ENCODE assay signal across 24 cellular contexts in the genomic region with DNA sequence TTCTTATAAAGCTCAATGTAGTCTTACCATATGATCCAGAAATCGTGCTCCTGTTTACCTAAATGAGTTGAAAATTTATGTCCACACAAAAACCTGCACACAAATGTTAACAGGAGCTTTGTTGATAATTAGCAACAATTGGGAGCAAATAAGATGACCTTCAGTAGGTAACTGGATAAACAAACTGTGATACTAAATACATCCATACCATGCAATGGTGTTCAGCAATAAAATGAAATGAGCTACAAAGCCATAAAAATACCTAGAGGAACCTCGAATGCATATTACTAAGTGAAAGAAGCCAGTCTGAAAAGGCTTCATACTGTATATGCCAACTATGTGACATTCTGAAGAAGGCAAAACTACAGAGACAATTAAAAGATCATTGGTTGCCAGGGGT.
"Had no signal": no experiment of that assay in that cellular context is flagged by ENCODE, and none has a peak within 500 bp of the region (broad histone marks: within the 10 kb centered on the region; RNA-seq: fewer than 3 reads in every experiment).

No MANE protein-coding gene starts in this region.

- H3K27ac Mint-ChIP-seq: natural killer cell; neural progenitor cell; progenitor cell of endocrine pancreas; stimulated activated effector memory CD8-positive, alpha-beta T cell treated with anti-CD3 and anti-CD28 coated beads, Interleukin-12 subunit alpha, Interleukin-12 subunit beta, amount 100 ng/mL, for 72 hours; stimulated activated naive B cell treated with anti-CD40 and anti-IgM and Interleukin-4, amounts not matched to agents 10 μg/mL and 1 μg/mL and 100 μg/mL, for 72 hours; stimulated activated naive CD8-positive, alpha-beta T cell treated with anti-CD3 and anti-CD28 coated beads, Interleukin-15, Interleukin-2, amounts not matched to agents 100 ng/mL and 50 ng/mL, for 24 hours had no signal

- H3K9me3 Mint-ChIP-seq: natural killer cell; nephron; neural progenitor cell; stimulated activated naive B cell treated with anti-CD40 and anti-IgM and Interleukin-4, amounts not matched to agents 10 μg/mL and 1 μg/mL and 100 μg/mL, for 72 hours; stimulated activated naive CD8-positive, alpha-beta T cell treated with anti-CD3 and anti-CD28 coated beads, Interleukin-15, Interleukin-2, amounts not matched to agents 100 ng/mL and 50 ng/mL, for 24 hours had no signal

- DNase-seq: natural killer cell; occipital lobe; ovary; posterior cingulate gyrus; psoas muscle; right cardiac atrium; right lobe of liver; sigmoid colon; small intestine; stimulated activated CD4-positive, alpha-beta T cell treated with anti-CD3 and anti-CD28 coated beads, Interleukin-15, amount 100 ng/mL, for 24 hours; stimulated activated CD4-positive, alpha-beta T cell treated with anti-CD3 and anti-CD28 coated beads, Interleukin-2, amount 100 ng/mL, for 24 hours; stimulated activated CD4-positive, alpha-beta T cell treated with anti-CD3 and anti-CD28 coated beads, Interleukin-2, amount 100 ng/mL, for 48 hours; stimulated activated CD4-positive, alpha-beta T cell treated with anti-CD3 and anti-CD28 coated beads, Interleukin-4, amount 100 ng/mL, for 24 hours; stimulated activated naive B cell treated with anti-CD40 and anti-IgM and Interleukin-4, amounts not matched to agents 10 μg/mL and 1 μg/mL and 100 μg/mL, for 72 hours; stimulated activated naive CD4-positive, alpha-beta T cell treated with Interleukin-2 at 50 U/mL for 16 hours; stomach; thyroid gland; trophoblast cell; upper lobe of left lung had no signal

- H3K4me3 Mint-ChIP-seq: natural killer cell; nephron; neural progenitor cell; stimulated activated effector memory CD8-positive, alpha-beta T cell treated with anti-CD3 and anti-CD28 coated beads, Interleukin-12 subunit alpha, Interleukin-12 subunit beta, amount 100 ng/mL, for 72 hours; stimulated activated naive B cell treated with anti-CD40 and anti-IgM and Interleukin-4, amounts not matched to agents 10 μg/mL and 1 μg/mL and 100 μg/mL, for 72 hours; stimulated activated naive CD8-positive, alpha-beta T cell treated with anti-CD3 and anti-CD28 coated beads, Interleukin-15, Interleukin-2, amounts not matched to agents 100 ng/mL and 50 ng/mL, for 24 hours had no signal

- H3K4me1 Mint-ChIP-seq: natural killer cell; stimulated activated effector memory CD8-positive, alpha-beta T cell treated with anti-CD3 and anti-CD28 coated beads, Interleukin-12 subunit alpha, Interleukin-12 subunit beta, amount 100 ng/mL, for 72 hours; stimulated activated naive B cell treated with anti-CD40 and anti-IgM and Interleukin-4, amounts not matched to agents 10 μg/mL and 1 μg/mL and 100 μg/mL, for 72 hours had no signal

- H3K36me3 Mint-ChIP-seq: natural killer cell; neural progenitor cell; stimulated activated effector memory CD8-positive, alpha-beta T cell treated with anti-CD3 and anti-CD28 coated beads, Interleukin-12 subunit alpha, Interleukin-12 subunit beta, amount 100 ng/mL, for 72 hours; stimulated activated naive B cell treated with anti-CD40 and anti-IgM and Interleukin-4, amounts not matched to agents 10 μg/mL and 1 μg/mL and 100 μg/mL, for 72 hours had no signal
